Comparison of ENCODE assay signal across 1 cellular context in the genomic region with DNA sequence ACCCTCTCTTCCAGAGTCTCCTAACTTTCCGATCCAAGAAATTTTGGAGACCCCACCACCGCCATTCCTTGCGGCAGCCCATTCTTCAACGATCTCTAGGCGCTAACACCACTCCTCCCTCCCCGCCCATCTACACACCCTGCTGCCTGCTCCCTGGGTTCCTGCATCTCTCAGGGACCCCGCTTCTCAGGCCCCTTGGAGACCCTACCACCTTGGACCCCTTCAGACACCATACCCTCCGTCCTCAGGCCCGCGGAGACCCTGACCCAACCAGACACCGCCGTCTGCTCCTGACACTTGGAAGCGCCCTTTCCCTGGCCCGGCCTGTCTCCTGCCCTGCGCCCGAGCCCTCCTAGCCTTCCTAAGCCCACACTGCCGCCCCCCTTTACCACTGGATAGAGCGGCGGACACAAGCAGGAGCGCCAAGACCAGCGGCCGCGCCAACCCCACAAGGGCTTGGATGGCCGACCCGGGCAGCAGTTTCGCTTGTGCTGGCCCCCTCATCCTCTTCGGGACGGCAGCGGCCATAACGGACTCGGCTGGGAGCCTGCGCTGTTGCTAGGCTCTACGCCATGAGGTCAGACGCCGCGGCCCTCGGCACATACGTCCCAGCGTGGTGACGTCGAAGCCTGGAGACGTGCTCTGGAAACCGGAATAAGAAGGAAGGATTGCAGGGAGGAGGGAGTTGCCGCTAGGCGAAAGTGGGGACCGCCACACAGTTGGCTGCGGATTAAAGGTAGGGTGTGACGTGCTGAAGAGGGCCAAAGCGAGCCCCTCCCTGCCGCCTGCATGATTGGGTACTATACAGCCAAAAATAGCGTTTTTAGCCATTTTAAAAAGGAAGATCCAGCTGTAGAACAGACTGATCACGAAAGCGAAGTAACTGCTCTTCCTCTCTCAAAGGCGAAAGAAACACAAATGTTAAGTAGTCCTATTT.
TF ChIP-seq lines count a peak whose summit lies in the region.

Gene C5orf15 (minus strand): TSS at position 569 of the 937 bp plus-strand sequence. CDS start 41 bp downstream, at position 528.

TF ChIP-seq in K562, 482 proteins besides CTCF, POLR2A, EP300 and RAD21 (continued from another document and continues in another):
- TF ChIP-seq, protein P1, sequence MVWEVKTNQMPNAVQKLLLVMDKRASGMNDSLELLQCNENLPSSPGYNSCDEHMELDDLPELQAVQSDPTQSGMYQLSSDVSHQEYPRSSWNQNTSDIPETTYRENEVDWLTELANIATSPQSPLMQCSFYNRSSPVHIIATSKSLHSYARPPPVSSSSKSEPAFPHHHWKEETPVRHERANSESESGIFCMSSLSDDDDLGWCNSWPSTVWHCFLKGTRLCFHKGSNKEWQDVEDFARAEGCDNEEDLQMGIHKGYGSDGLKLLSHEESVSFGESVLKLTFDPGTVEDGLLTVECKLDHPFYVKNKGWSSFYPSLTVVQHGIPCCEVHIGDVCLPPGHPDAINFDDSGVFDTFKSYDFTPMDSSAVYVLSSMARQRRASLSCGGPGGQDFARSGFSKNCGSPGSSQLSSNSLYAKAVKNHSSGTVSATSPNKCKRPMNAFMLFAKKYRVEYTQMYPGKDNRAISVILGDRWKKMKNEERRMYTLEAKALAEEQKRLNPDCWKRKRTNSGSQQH (CRISPR knock-in tag; IDR thresholded peaks at IDR 0.05) = no peak
- TF ChIP-seq HCFC1 (IDR thresholded peaks at IDR 0.05; ENCODE audit: low read depth, low read length) (peak; percentile 69), SIX5 (IDR thresholded peaks at IDR 0.05; ENCODE audit: borderline replicate concordance in 1 of 2, insufficient read depth in 1 of 2, low read depth in 1 of 2, low read length in 2 of 2) (no peak), ZNF764 (CRISPR knock-in tag; IDR thresholded peaks at IDR 0.05; ENCODE audit: low read depth) (no peak), POU5F1 (IDR thresholded peaks at IDR 0.05; ENCODE audit: borderline replicate concordance, low read depth, low read length, partially characterized antibody) (no peak), POLR3G (IDR thresholded peaks at IDR 0.05; ENCODE audit: extremely low read depth, insufficient read length, insufficient replicate concordance) (no peak), ZNF134 (CRISPR knock-in tag; conservative IDR thresholded peaks at IDR 0.05) (no peak), ZNF280B (CRISPR knock-in tag; IDR thresholded peaks at IDR 0.05) (no peak), RBBP5 (IDR thresholded peaks at IDR 0.05; ENCODE audit: borderline replicate concordance, insufficient read depth, low read length, poor library complexity, severe bottlenecking) (peak; percentile 74), RREB1 (CRISPR knock-in tag; IDR thresholded peaks at IDR 0.05) (0 out of 2 replicates have a peak, but pooled peaks have one; percentile 40), STAT5A (IDR thresholded peaks at IDR 0.05; ENCODE audit: borderline replicate concordance, low read length) (no peak), NFIC (IDR thresholded peaks at IDR 0.05) (no peak), TEAD2 (tag; IDR thresholded peaks at IDR 0.05) (no peak), SLC30A9 (CRISPR knock-in tag; IDR thresholded peaks at IDR 0.05) (no peak), SMAD3 (CRISPR knock-in tag; conservative IDR thresholded peaks at IDR 0.05) (no peak), POLR2B (IDR thresholded peaks at IDR 0.05; ENCODE audit: low read depth, partially characterized antibody) (peak; percentile 79), SETDB1 (IDR thresholded peaks at IDR 0.05; ENCODE audit: low read length) (no peak), IFI16 (CRISPR knock-in tag; IDR thresholded peaks at IDR 0.05) (no peak), ZNF561 (CRISPR knock-in tag; conservative IDR thresholded peaks at IDR 0.05) (no peak), NR3C1 (CRISPR knock-in tag; IDR thresholded peaks at IDR 0.05) (no peak), FOXK1 (CRISPR knock-in tag; IDR thresholded peaks at IDR 0.05; ENCODE audit: borderline replicate concordance) (no peak), SMC3 (conservative IDR thresholded peaks at IDR 0.05; ENCODE audit: insufficient read depth, low read depth, low read length) (no peak), FOXM1 (IDR thresholded peaks at IDR 0.05; ENCODE audit: low read depth) (no peak), FOXM1 (CRISPR knock-in tag; IDR thresholded peaks at IDR 0.05; ENCODE audit: low read depth) (no peak), E2F5 (CRISPR knock-in tag; IDR thresholded peaks at IDR 0.05) (no peak), CREM (IDR thresholded peaks at IDR 0.05; ENCODE audit: low read depth) (peak; percentile 99)
- TF ChIP-seq, protein P2, sequence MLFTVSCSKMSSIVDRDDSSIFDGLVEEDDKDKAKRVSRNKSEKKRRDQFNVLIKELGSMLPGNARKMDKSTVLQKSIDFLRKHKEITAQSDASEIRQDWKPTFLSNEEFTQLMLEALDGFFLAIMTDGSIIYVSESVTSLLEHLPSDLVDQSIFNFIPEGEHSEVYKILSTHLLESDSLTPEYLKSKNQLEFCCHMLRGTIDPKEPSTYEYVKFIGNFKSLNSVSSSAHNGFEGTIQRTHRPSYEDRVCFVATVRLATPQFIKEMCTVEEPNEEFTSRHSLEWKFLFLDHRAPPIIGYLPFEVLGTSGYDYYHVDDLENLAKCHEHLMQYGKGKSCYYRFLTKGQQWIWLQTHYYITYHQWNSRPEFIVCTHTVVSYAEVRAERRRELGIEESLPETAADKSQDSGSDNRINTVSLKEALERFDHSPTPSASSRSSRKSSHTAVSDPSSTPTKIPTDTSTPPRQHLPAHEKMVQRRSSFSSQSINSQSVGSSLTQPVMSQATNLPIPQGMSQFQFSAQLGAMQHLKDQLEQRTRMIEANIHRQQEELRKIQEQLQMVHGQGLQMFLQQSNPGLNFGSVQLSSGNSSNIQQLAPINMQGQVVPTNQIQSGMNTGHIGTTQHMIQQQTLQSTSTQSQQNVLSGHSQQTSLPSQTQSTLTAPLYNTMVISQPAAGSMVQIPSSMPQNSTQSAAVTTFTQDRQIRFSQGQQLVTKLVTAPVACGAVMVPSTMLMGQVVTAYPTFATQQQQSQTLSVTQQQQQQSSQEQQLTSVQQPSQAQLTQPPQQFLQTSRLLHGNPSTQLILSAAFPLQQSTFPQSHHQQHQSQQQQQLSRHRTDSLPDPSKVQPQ (CRISPR knock-in tag; IDR thresholded peaks at IDR 0.05; ENCODE audit: borderline replicate concordance) = no peak
- TF ChIP-seq, protein P3, sequence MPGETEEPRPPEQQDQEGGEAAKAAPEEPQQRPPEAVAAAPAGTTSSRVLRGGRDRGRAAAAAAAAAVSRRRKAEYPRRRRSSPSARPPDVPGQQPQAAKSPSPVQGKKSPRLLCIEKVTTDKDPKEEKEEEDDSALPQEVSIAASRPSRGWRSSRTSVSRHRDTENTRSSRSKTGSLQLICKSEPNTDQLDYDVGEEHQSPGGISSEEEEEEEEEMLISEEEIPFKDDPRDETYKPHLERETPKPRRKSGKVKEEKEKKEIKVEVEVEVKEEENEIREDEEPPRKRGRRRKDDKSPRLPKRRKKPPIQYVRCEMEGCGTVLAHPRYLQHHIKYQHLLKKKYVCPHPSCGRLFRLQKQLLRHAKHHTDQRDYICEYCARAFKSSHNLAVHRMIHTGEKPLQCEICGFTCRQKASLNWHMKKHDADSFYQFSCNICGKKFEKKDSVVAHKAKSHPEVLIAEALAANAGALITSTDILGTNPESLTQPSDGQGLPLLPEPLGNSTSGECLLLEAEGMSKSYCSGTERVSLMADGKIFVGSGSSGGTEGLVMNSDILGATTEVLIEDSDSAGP (CRISPR knock-in tag; IDR thresholded peaks at IDR 0.05) = no peak
- TF ChIP-seq, protein P4, sequence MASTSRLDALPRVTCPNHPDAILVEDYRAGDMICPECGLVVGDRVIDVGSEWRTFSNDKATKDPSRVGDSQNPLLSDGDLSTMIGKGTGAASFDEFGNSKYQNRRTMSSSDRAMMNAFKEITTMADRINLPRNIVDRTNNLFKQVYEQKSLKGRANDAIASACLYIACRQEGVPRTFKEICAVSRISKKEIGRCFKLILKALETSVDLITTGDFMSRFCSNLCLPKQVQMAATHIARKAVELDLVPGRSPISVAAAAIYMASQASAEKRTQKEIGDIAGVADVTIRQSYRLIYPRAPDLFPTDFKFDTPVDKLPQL (IDR thresholded peaks at IDR 0.05; ENCODE audit: extremely low read depth, insufficient read length) = no peak
- TF ChIP-seq, protein P5, sequence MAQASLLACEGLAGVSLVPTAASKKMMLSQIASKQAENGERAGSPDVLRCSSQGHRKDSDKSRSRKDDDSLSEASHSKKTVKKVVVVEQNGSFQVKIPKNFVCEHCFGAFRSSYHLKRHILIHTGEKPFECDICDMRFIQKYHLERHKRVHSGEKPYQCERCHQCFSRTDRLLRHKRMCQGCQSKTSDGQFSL (CRISPR knock-in tag; IDR thresholded peaks at IDR 0.05) = 0 out of 2 replicates have a peak, but pooled peaks have one; percentile 22
- TF ChIP-seq, protein P5 (tag; IDR thresholded peaks at IDR 0.05) = no peak
- TF ChIP-seq, protein P6, sequence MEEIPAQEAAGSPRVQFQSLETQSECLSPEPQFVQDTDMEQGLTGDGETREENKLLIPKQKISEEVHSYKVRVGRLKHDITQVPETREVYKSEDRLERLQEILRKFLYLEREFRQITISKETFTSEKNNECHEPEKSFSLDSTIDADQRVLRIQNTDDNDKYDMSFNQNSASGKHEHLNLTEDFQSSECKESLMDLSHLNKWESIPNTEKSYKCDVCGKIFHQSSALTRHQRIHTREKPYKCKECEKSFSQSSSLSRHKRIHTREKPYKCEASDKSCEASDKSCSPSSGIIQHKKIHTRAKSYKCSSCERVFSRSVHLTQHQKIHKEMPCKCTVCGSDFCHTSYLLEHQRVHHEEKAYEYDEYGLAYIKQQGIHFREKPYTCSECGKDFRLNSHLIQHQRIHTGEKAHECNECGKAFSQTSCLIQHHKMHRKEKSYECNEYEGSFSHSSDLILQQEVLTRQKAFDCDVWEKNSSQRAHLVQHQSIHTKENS (CRISPR knock-in tag; IDR thresholded peaks at IDR 0.05) = no peak
